In genomic region chr9:23643656-23644258, GRCh38 we compare ENCODE assay signal across 17 cellular contexts.
"Had no signal": no experiment of that assay in that cellular context is flagged by ENCODE, and none has a peak within 500 bp of the region (broad histone marks: within the 10 kb centered on the region; RNA-seq: fewer than 3 reads in every experiment).

No MANE protein-coding gene starts in this region.

- H3K9me3 Mint-ChIP-seq: nephron had no signal

- H3K36me3 Mint-ChIP-seq: activated naive CD4-positive, alpha-beta T cell treated with anti-CD3 and anti-CD28 coated beads, Interleukin-2, amount 10 ng/mL, durations not matched to agents 7 days and 5 days; type B pancreatic cell had no signal

- H3K4me1 ChIP-seq: ascending aorta, colonic mucosa, spleen had no signal

- H3K9me3 ChIP-seq: ascending aorta, colonic mucosa, spleen had no signal

- H3K4me3 ChIP-seq: ascending aorta, cardiac muscle cell, colonic mucosa, SK-N-MC, spleen had no signal

- H3K4me1 Mint-ChIP-seq: activated naive CD4-positive, alpha-beta T cell treated with anti-CD3 and anti-CD28 coated beads, Interleukin-2, amount 10 ng/mL, durations not matched to agents 7 days and 5 days; nephron had no signal

- H3K27me3 ChIP-seq: ascending aorta, cardiac muscle cell, colonic mucosa, spleen had no signal

- H3K27ac Mint-ChIP-seq: activated naive CD4-positive, alpha-beta T cell treated with anti-CD3 and anti-CD28 coated beads, Interleukin-2, amount 10 ng/mL, durations not matched to agents 7 days and 5 days; activated T-helper 2 cell treated with anti-CD3 and anti-CD28 coated beads, Interferon-gamma antibody, Interleukin-2, Interleukin-4, amounts not matched to agents 10 μg/mL and 5 μg/mL and 100 μg/mL, durations not matched to agents 14 hours and 24 hours and 36 hours; nephron; stimulated activated naive CD8-positive, alpha-beta T cell treated with anti-CD3 and anti-CD28 coated beads, Interleukin-15, Interleukin-2, amounts not matched to agents 100 ng/mL and 50 ng/mL, for 24 hours; type B pancreatic cell had no signal

- DNase-seq: activated naive CD4-positive, alpha-beta T cell treated with anti-CD3 and anti-CD28 coated beads, Interleukin-2, amount 10 ng/mL, durations not matched to agents 7 days and 5 days; activated T-cell treated with anti-CD3 and anti-CD28 coated beads for 4 hours; colonic mucosa; foreskin fibroblast; head of caudate nucleus; left colon; occipital lobe; spleen had no signal

- ATAC-seq: activated CD4-positive, CD25-positive, alpha-beta regulatory T cell treated with anti-CD3 and anti-CD28 coated beads, Interleukin-2, amount 50 U/mL, for 24 hours; left colon; sciatic nerve had no signal

- H3K27me3 Mint-ChIP-seq: activated naive CD4-positive, alpha-beta T cell treated with anti-CD3 and anti-CD28 coated beads, Interleukin-2, amount 10 ng/mL, durations not matched to agents 7 days and 5 days; stimulated activated naive CD8-positive, alpha-beta T cell treated with anti-CD3 and anti-CD28 coated beads, Interleukin-15, Interleukin-2, amounts not matched to agents 100 ng/mL and 50 ng/mL, for 24 hours; type B pancreatic cell had no signal

- H3K36me3 ChIP-seq: ascending aorta, cardiac muscle cell, colonic mucosa, spleen had no signal

- H3K4me3 Mint-ChIP-seq: activated naive CD4-positive, alpha-beta T cell treated with anti-CD3 and anti-CD28 coated beads, Interleukin-2, amount 10 ng/mL, durations not matched to agents 7 days and 5 days; nephron; stimulated activated naive CD8-positive, alpha-beta T cell treated with anti-CD3 and anti-CD28 coated beads, Interleukin-15, Interleukin-2, amounts not matched to agents 100 ng/mL and 50 ng/mL, for 24 hours; type B pancreatic cell had no signal

- H3K27ac ChIP-seq: ascending aorta, cardiac muscle cell, colonic mucosa, SK-N-MC, spleen had no signal
